Comparison of ENCODE assay signal across 30 cellular contexts in the genomic region with DNA sequence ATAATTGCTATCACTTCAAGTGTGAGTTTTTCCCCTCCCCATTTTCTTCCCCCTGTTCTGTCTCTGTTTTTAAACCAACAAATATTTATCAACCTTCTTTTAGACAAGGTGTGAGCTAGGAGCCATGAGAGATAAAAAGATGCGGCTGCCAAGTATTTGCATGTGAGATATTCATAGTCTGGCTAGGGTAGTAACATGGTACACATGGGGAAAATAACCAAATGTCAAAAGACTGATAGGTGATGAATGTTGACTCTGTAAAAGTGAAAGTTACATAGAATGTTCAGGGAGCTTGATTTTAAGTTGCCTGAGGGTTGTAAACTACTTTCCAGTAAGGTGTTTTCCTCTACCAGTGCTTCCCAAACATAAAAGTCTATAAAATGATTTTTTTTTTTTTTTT.
"Had no signal": no experiment of that assay in that cellular context is flagged by ENCODE, and none has a peak within 500 bp of the region (broad histone marks: within the 10 kb centered on the region; RNA-seq: fewer than 3 reads in every experiment).

No MANE protein-coding gene starts in this region.

- H3K9me3 ChIP-seq: breast epithelium, colonic mucosa, gastrocnemius medialis, left lung, psoas muscle, stomach, thyroid gland, upper lobe of left lung had no signal

- H3K4me3 ChIP-seq: breast epithelium, colonic mucosa, gastrocnemius medialis, left lung, psoas muscle, stomach, thyroid gland, upper lobe of left lung had no signal

- H3K4me1 ChIP-seq: colonic mucosa had no signal

- H3K36me3 Mint-ChIP-seq: naive B cell; stimulated activated naive B cell treated with anti-CD40 and anti-IgM and Interleukin-4, amounts not matched to agents 10 μg/mL and 1 μg/mL and 100 μg/mL, for 72 hours had no signal

- H3K27ac Mint-ChIP-seq: activated B cell treated with CpG ODN at 0.5 μM for 24 hours; activated CD8-positive, alpha-beta T cell treated with anti-CD3 and anti-CD28 coated beads for 36 hours; activated T-helper 17 cell treated with anti-CD3 and anti-CD28 coated beads, Interleukin-2, amount 50 U/mL, for 72 hours; naive B cell; stimulated activated naive B cell treated with anti-CD40 and anti-IgM and Interleukin-4, amounts not matched to agents 10 μg/mL and 1 μg/mL and 100 μg/mL, for 72 hours; T-helper 2 cell treated with Interferon-gamma antibody and Interleukin-4, amounts not matched to agents 5 μg/mL and 100 μg/mL, for 36 hours had no signal

- H3K27me3 Mint-ChIP-seq: activated B cell treated with CpG ODN at 0.5 μM for 24 hours; activated CD8-positive, alpha-beta T cell treated with anti-CD3 and anti-CD28 coated beads for 36 hours; stimulated activated naive B cell treated with anti-CD40 and anti-IgM and Interleukin-4, amounts not matched to agents 10 μg/mL and 1 μg/mL and 100 μg/mL, for 72 hours had no signal

- H3K9ac ChIP-seq: parathyroid adenoma had no signal

- H3K36me3 ChIP-seq: breast epithelium, colonic mucosa, gastrocnemius medialis, left lung, stomach, thyroid gland, upper lobe of left lung had no signal

- H3K27me3 ChIP-seq: breast epithelium, colonic mucosa, gastrocnemius medialis, left lung, stomach, thyroid gland, upper lobe of left lung had no signal

- H3K79me2 ChIP-seq: parathyroid adenoma had no signal

- DNase-seq: activated B cell treated with CpG ODN at 0.5 μM for 24 hours; activated CD4-positive, alpha-beta T cell treated with anti-CD3 and anti-CD28 coated beads, Interleukin-2, amount 50 U/mL, for 1 hour; activated CD8-positive, alpha-beta T cell treated with anti-CD3 and anti-CD28 coated beads for 36 hours; activated gamma-delta T cell treated with Interleukin-2 at 50 U/mL for 16 hours; activated naive CD4-positive, alpha-beta T cell treated with anti-CD3 and anti-CD28 coated beads, Interleukin-2, amount 50 U/mL, for 16 hours; activated T-cell treated with anti-CD3 and anti-CD28 coated beads, Interleukin-2, amount 50 U/mL, for 4 hours; amniotic stem cell; colonic mucosa; effector CD8-positive, alpha-beta T cell; gastrocnemius medialis; head of caudate nucleus; kidney glomerular epithelial cell; left lung; naive B cell; nucleus accumbens; psoas muscle; stimulated activated CD4-positive, alpha-beta T cell treated with anti-CD3 and anti-CD28 coated beads, Interleukin-15, amount 100 ng/mL, for 24 hours; stimulated activated CD4-positive, alpha-beta T cell treated with anti-CD3 and anti-CD28 coated beads, Interleukin-2, amount 100 ng/mL, for 24 hours; stimulated activated naive B cell treated with anti-CD40 and anti-IgM and Interleukin-4, amounts not matched to agents 10 μg/mL and 1 μg/mL and 100 μg/mL, for 72 hours; stomach; T-helper 1 cell; thyroid gland; upper lobe of left lung had no signal

- ATAC-seq: activated CD8-positive, alpha-beta T cell treated with anti-CD3 and anti-CD28 coated beads for 36 hours; activated T-cell treated with anti-CD3 and anti-CD28 coated beads, Interleukin-2, amount 50 U/mL, for 4 hours; activated T-helper 17 cell treated with anti-CD3 and anti-CD28 coated beads, Interleukin-2, amount 50 U/mL, for 72 hours; gastrocnemius medialis; left lung; psoas muscle; stimulated activated naive B cell treated with anti-CD40 and anti-IgM and Interleukin-4, amounts not matched to agents 10 μg/mL and 1 μg/mL and 100 μg/mL, for 72 hours had no signal

- H3K4me3 Mint-ChIP-seq: activated B cell treated with CpG ODN at 0.5 μM for 24 hours; activated CD8-positive, alpha-beta T cell treated with anti-CD3 and anti-CD28 coated beads for 36 hours; activated T-cell treated with anti-CD3 and anti-CD28 coated beads, Interleukin-2, amount 50 U/mL, for 4 hours; activated T-helper 17 cell treated with anti-CD3 and anti-CD28 coated beads, Interleukin-2, amount 50 U/mL, for 72 hours; naive B cell; neural crest cell; stimulated activated naive B cell treated with anti-CD40 and anti-IgM and Interleukin-4, amounts not matched to agents 10 μg/mL and 1 μg/mL and 100 μg/mL, for 72 hours; T-helper 2 cell treated with Interferon-gamma antibody and Interleukin-4, amounts not matched to agents 5 μg/mL and 100 μg/mL, for 36 hours had no signal

- H3K9me3 Mint-ChIP-seq: activated B cell treated with CpG ODN at 0.5 μM for 24 hours; activated CD8-positive, alpha-beta T cell treated with anti-CD3 and anti-CD28 coated beads for 36 hours; activated T-cell treated with anti-CD3 and anti-CD28 coated beads, Interleukin-2, amount 50 U/mL, for 4 hours; activated T-helper 17 cell treated with anti-CD3 and anti-CD28 coated beads, Interleukin-2, amount 50 U/mL, for 72 hours; naive B cell; neural crest cell; stimulated activated naive B cell treated with anti-CD40 and anti-IgM and Interleukin-4, amounts not matched to agents 10 μg/mL and 1 μg/mL and 100 μg/mL, for 72 hours; T-helper 2 cell treated with Interferon-gamma antibody and Interleukin-4, amounts not matched to agents 5 μg/mL and 100 μg/mL, for 36 hours had no signal

- FAIRE-seq: endometrium had no signal

- H2AFZ ChIP-seq: parathyroid adenoma had no signal

- H3K4me1 Mint-ChIP-seq: activated B cell treated with CpG ODN at 0.5 μM for 24 hours; activated T-helper 17 cell treated with anti-CD3 and anti-CD28 coated beads, Interleukin-2, amount 50 U/mL, for 72 hours; naive B cell; stimulated activated naive B cell treated with anti-CD40 and anti-IgM and Interleukin-4, amounts not matched to agents 10 μg/mL and 1 μg/mL and 100 μg/mL, for 72 hours had no signal

- H3K27ac ChIP-seq: breast epithelium, colonic mucosa, epithelial cell of prostate, gastrocnemius medialis, left lung, parathyroid adenoma, psoas muscle, thyroid gland, upper lobe of left lung had no signal
